ENCODE assay signal across 21 cellular contexts in the genomic region with DNA sequence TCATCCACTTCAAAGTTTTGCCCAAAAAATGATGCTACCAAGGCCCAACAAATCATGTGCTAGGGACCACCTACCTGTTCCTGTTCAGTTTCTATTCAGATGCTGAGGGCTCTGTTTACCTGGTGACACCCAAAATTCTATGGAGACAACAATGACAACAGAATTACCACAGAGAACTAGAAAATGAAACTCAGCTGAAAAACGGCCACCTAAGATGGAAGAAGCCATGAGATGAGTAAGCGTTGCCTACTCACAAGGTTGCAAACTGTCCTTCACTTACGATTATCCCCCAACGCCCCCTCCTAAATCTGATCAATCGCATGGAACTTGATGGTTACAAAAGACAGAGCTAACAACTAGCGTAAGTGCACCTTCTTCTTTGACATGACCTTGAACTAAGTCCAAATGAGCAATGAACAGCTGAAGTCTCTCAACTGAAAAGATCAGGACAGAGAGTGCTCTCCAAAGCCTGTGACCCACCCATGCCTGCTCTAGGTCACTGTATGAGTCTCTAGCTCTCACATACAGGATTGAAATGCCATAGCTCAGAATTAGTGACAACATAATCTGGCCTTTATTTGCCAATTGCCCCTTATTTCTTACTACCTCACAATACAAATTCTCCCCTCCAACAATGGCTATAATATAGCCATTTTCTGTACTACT. TPM values are rescaled to one million over a fixed set of nuclear protein-coding genes. Genes with fewer than 3 reads are reported as not detected.
DNase-seq lines count a peak whose midpoint lies in the region; ATAC-seq, FAIRE-seq and TF ChIP-seq lines count a peak whose summit lies in the region.
"Had no signal": no experiment of that assay in that cellular context is flagged by ENCODE, and none has a peak within 500 bp of the region (broad histone marks: within the 10 kb centered on the region; RNA-seq: fewer than 3 reads in every experiment).

TSS of gene RNASE11 (minus strand) at position 513 of the 666 bp plus-strand sequence.

- no peaks in the 10 kb centered on the region for H3K9me3 ChIP-seq in H9 (ENCODE audit: control insufficient read depth, low read depth, low read length)
- H3K9me3 ChIP-seq in K562 (replicated peaks; ENCODE audit: control insufficient read depth, insufficient read depth, low read depth, low read length), result no peaks in the 10 kb centered on the region
- no peaks in the 10 kb centered on the region for H3K9me3 ChIP-seq in testis

- H2BK12ac ChIP-seq in H9 (ENCODE audit: insufficient read length, low read depth, low read length), result no peak within 1 kb of the TSS

- FAIRE-seq in K562 (lab: Jason Lieb, UNC), result no peak
- FAIRE-seq: D721Med, HTR-8/SVneo had no signal

- H3K27ac Mint-ChIP-seq in activated naive CD8-positive, alpha-beta T cell treated with anti-CD3 and anti-CD28 coated beads, Interleukin-2, amount 50 U/mL, for 24 hours, result no peak within 1 kb of the TSS
- no peak within 1 kb of the TSS for H3K27ac Mint-ChIP-seq in activated naive CD8-positive, alpha-beta T cell treated with anti-CD3 and anti-CD28 coated beads for 36 hours
- H3K27ac Mint-ChIP-seq in H9, result 0 out of 7 replicates have a peak within 1 kb of the TSS, but pooled peaks of 1 of the 3 experiments have one; percentile 3

- no peak within 1 kb of the TSS for H2BK120ac ChIP-seq in H9 (ENCODE audit: low read depth, low read length, poor library complexity, severe bottlenecking)

- CTCF ChIA-PET in K562 (lab: Yijun Ruan, JAX; ENCODE audit: low intra/inter-chr PET ratio), result no interaction called here

- peak; percentile 33 for ATAC-seq in activated naive CD8-positive, alpha-beta T cell treated with anti-CD3 and anti-CD28 coated beads, Interleukin-2, amount 50 U/mL, for 24 hours
- ATAC-seq in K562, result no peak
- ATAC-seq: HCT116, Right ventricle myocardium inferior had no signal

- no TSS peak for BruUV-seq in K562 (replicated peaks; lab: Mats Ljungman, UMichigan)

- H3K27me3 Mint-ChIP-seq in activated naive CD8-positive, alpha-beta T cell treated with anti-CD3 and anti-CD28 coated beads, Interleukin-2, amount 50 U/mL, for 24 hours, result peaks cover 4% of the 10 kb centered on the region
- H3K27me3 Mint-ChIP-seq in activated naive CD8-positive, alpha-beta T cell treated with anti-CD3 and anti-CD28 coated beads for 36 hours, result peaks cover 15% of the 10 kb centered on the region
- no peaks in the 10 kb centered on the region; the same call in 1 of the 2 replicates for H3K27me3 Mint-ChIP-seq in H9 (ENCODE audit: low read depth)

- intact Hi-C loops in K562 (cut with micrococcal nuclease), result no loop called here
- intact Hi-C loops in testis (cut with DNase I; ENCODE audit: low total_unique reads), result no loop called here

- no peaks in the 10 kb centered on the region for H3K79me1 ChIP-seq in H9 (ENCODE audit: insufficient read depth, low read depth, low read length, poor library complexity, severe bottlenecking)

- TF ChIP-seq POLR2A in K562 (conservative IDR thresholded peaks at IDR 0.05), result no peak
- no peak for TF ChIP-seq POLR2A in testis (IDR thresholded peaks at IDR 0.05)

- no CpG with 5 or more reads among the region's 6 CpGs for WGBS in H9 (ENCODE audit: extremely low coverage, insufficient read length, low lambda C conversion rate)
- WGBS in K562 (ENCODE audit: insufficient coverage, low coverage, missing lambda C conversion rate), result 66% methylated on average over 6 of the region's 6 CpGs
- WGBS in testis, 2 donors, result 48 to 60% methylated on average over 6 of the region's 6 CpGs

- POLR2A ChIA-PET in K562 (lab: Yijun Ruan, JAX), result interaction anchor here (0.7 to 2.1 kb wide), 4 partner anchors 9 to 132 kb away, joined by 3 to 5 read pairs (median 4); no protein-coding TSS in a partner anchor

- no peak within 1 kb of the TSS for H3T11ph ChIP-seq in H9 (ENCODE audit: low read length)

- H3K56ac ChIP-seq in H9 (ENCODE audit: insufficient read length, low read depth, low read length), result no peak within 1 kb of the TSS

- H3K23ac ChIP-seq in H9 (ENCODE audit: insufficient read length, low read depth, low read length), result no peak within 1 kb of the TSS

- DNase-seq in activated naive CD8-positive, alpha-beta T cell treated with anti-CD3 and anti-CD28 coated beads, Interleukin-2, amount 50 U/mL, for 24 hours, result no peak
- DNase-seq in activated naive CD8-positive, alpha-beta T cell treated with anti-CD3 and anti-CD28 coated beads for 36 hours, result no peak
- no peak for DNase-seq in H9
- no peak for DNase-seq in K562 (ENCODE audit: extremely low read depth in 1 of 4, low spot score in 3 of 4)
- DNase-seq in testis, result no peak
- DNase-seq in NOMO-1 treated with DMSO at 0.1 percent for 48 hours (lab: John Stamatoyannopoulos, UW; ENCODE audit: unreplicated experiment), result no peak
- no peak for DNase-seq in SHP77 (lab: John Stamatoyannopoulos, UW)
- DNase-seq in inferior parietal cortex (ENCODE audit: extremely low spot score), result no peak
- DNase-seq: BE2C, DMS53, GDM1, IMR-90, NCI-H1105, NCI-H146, NCI-H2029, NCI-H524 treated with DMSO at 0.1 percent for 48 hours had no signal

- H4K20me1 ChIP-seq in H9 (ENCODE audit: control insufficient read depth, insufficient read depth, insufficient read length), result no peaks in the 10 kb centered on the region
- no peaks in the 10 kb centered on the region for H4K20me1 ChIP-seq in K562 (replicated peaks; ENCODE audit: control insufficient read depth, insufficient read depth, low read length)

- H2AFZ ChIP-seq in H9 (ENCODE audit: low read length) (peak within 1 kb of the TSS; percentile 5), K562 (ENCODE audit: low read depth, low read length) (peak within 1 kb of the TSS; percentile 66; the same call in 1 of the 2 replicates)

- no peak for TF ChIP-seq CTCF in H9 (conservative IDR thresholded peaks at IDR 0.05)
- no peak for TF ChIP-seq CTCF in K562 (IDR thresholded peaks at IDR 0.05 in 2 of 3, conservative IDR thresholded peaks at IDR 0.05 in 1 of 3; ENCODE audit: insufficient read depth in 2 of 3, low read depth in 1 of 3, low read length in 3 of 3)
- no peak for TF ChIP-seq CTCF in testis (IDR thresholded peaks at IDR 0.05)

- no peaks in the 10 kb centered on the region for H3K36me3 Mint-ChIP-seq in activated naive CD8-positive, alpha-beta T cell treated with anti-CD3 and anti-CD28 coated beads, Interleukin-2, amount 50 U/mL, for 24 hours (ENCODE audit: low read depth)
- H3K36me3 Mint-ChIP-seq in activated naive CD8-positive, alpha-beta T cell treated with anti-CD3 and anti-CD28 coated beads for 36 hours, result no peaks in the 10 kb centered on the region
- no peaks in the 10 kb centered on the region for H3K36me3 Mint-ChIP-seq in H9 (ENCODE audit: insufficient read depth in 1 of 3, low read depth in 3 of 3)

- H3K23me2 ChIP-seq in H9 (ENCODE audit: insufficient read length, low read depth, low read length, poor library complexity, severe bottlenecking), result no peaks in the 10 kb centered on the region

- H4K8ac ChIP-seq in H9 (replicated peaks; ENCODE audit: insufficient read length, low read depth, low read length), result no peak within 1 kb of the TSS

- H2BK5ac ChIP-seq in H9 (ENCODE audit: insufficient read length, low read length), result no peak within 1 kb of the TSS

- no peak within 1 kb of the TSS for H3K4me2 ChIP-seq in H9 (ENCODE audit: insufficient read depth, insufficient read length, low read length)
- H3K4me2 ChIP-seq in K562 (ENCODE audit: insufficient read depth, low read length), result no peak within 1 kb of the TSS

- no peak within 1 kb of the TSS for H2AK5ac ChIP-seq in H9 (ENCODE audit: insufficient read length, low read length)

- no peak within 1 kb of the TSS for H4K5ac ChIP-seq in H9 (ENCODE audit: insufficient read length, low read depth, low read length)

- in situ Hi-C loops in K562 (cut with MboI), result no loop called here

- no peak within 1 kb of the TSS for H3K4me3 Mint-ChIP-seq in activated naive CD8-positive, alpha-beta T cell treated with anti-CD3 and anti-CD28 coated beads, Interleukin-2, amount 50 U/mL, for 24 hours
- no peak within 1 kb of the TSS for H3K4me3 Mint-ChIP-seq in activated naive CD8-positive, alpha-beta T cell treated with anti-CD3 and anti-CD28 coated beads for 36 hours
- H3K4me3 Mint-ChIP-seq in H9, result no peak within 1 kb of the TSS

- H3K9me3 Mint-ChIP-seq in activated naive CD8-positive, alpha-beta T cell treated with anti-CD3 and anti-CD28 coated beads, Interleukin-2, amount 50 U/mL, for 24 hours, result peaks cover 9% of the 10 kb centered on the region
- H3K9me3 Mint-ChIP-seq in activated naive CD8-positive, alpha-beta T cell treated with anti-CD3 and anti-CD28 coated beads for 36 hours, result peaks cover 1% of the 10 kb centered on the region
- H3K9me3 Mint-ChIP-seq in H9, result no peaks in the 10 kb centered on the region; a peak in 1 of 5 replicates

- H3K27ac ChIP-seq in H9 (ENCODE audit: insufficient read length, low read depth, low read length) (no peak within 1 kb of the TSS), K562 (ENCODE audit: extremely low read depth, low read depth, low read length) (no peak within 1 kb of the TSS), testis (no peak within 1 kb of the TSS)

- no peak within 1 kb of the TSS for H3K4ac ChIP-seq in H9 (ENCODE audit: low read depth, low read length)

- H3K27me3 ChIP-seq in H9 (ENCODE audit: insufficient read depth, low read length) (no peaks in the 10 kb centered on the region), K562 (ENCODE audit: control insufficient read depth in 2 of 2, insufficient read depth in 2 of 2, low read length in 2 of 2) (no peaks in the 10 kb centered on the region), testis (no peaks in the 10 kb centered on the region)

- H3K4me1 ChIP-seq in H9 (ENCODE audit: insufficient read depth, low read length) (peaks cover 12% of the 10 kb centered on the region; the same call in 1 of the 2 replicates), K562 (replicated peaks in 1 of 2; ENCODE audit: control insufficient read depth in 2 of 2, insufficient read depth in 2 of 2, low read length in 2 of 2) (peaks cover 4 to 26% of the 10 kb centered on the region in 2 experiments), testis (no peaks in the 10 kb centered on the region)
- H3K4me1 ChIP-seq: BE2C had no signal

- no peak within 1 kb of the TSS for H3K18ac ChIP-seq in H9 (ENCODE audit: insufficient read length, low read depth, low read length)

- H3K4me3 ChIP-seq in K562 (no peak within 1 kb of the TSS), testis (no peak within 1 kb of the TSS)

- H3K79me2 ChIP-seq in H9 (ENCODE audit: insufficient read depth, low read length) (no peaks in the 10 kb centered on the region), K562 (ENCODE audit: control insufficient read depth, insufficient read depth, low read length) (no peaks in the 10 kb centered on the region)

- no peak within 1 kb of the TSS for H2BK20ac ChIP-seq in H9 (ENCODE audit: low read depth, low read length, poor library complexity, severe bottlenecking)

- no peak for TF ChIP-seq EP300 in K562 (IDR thresholded peaks at IDR 0.05; ENCODE audit: low read length)

- H3K9ac ChIP-seq in H9 (ENCODE audit: extremely low read depth, insufficient read length, low read length), result no peak within 1 kb of the TSS
- H3K9ac ChIP-seq in K562 (ENCODE audit: insufficient read depth in 1 of 2, low read depth in 2 of 2, low read length in 2 of 2), result no peak within 1 kb of the TSS

- H3K36me3 ChIP-seq in K562 (ENCODE audit: control insufficient read depth, insufficient read depth, low read length), result no peaks in the 10 kb centered on the region
- no peaks in the 10 kb centered on the region for H3K36me3 ChIP-seq in testis (ENCODE audit: low read depth, missing control alignments)
- H3K36me3 ChIP-seq: BE2C had no signal

- H3K14ac ChIP-seq in H9 (ENCODE audit: insufficient read depth, low read length), result no peak within 1 kb of the TSS

- H4K91ac ChIP-seq in H9 (ENCODE audit: insufficient read length, low read depth, low read length), result no peak within 1 kb of the TSS

- peaks cover under 1% of the 10 kb centered on the region for H3K4me1 Mint-ChIP-seq in activated naive CD8-positive, alpha-beta T cell treated with anti-CD3 and anti-CD28 coated beads, Interleukin-2, amount 50 U/mL, for 24 hours
- H3K4me1 Mint-ChIP-seq in activated naive CD8-positive, alpha-beta T cell treated with anti-CD3 and anti-CD28 coated beads for 36 hours, result peaks cover 2% of the 10 kb centered on the region
- H3K4me1 Mint-ChIP-seq in H9, result peaks cover 33 to 38% of the 10 kb centered on the region in 2 experiments

- no peak within 1 kb of the TSS for H2BK15ac ChIP-seq in H9 (ENCODE audit: low read depth, low read length)

- no peak for TF ChIP-seq RAD21 in K562 (CRISPR knock-in tag; conservative IDR thresholded peaks at IDR 0.05 in 1 of 2, IDR thresholded peaks at IDR 0.05 in 1 of 2)

- H3K9me1 ChIP-seq in K562 (ENCODE audit: control insufficient read depth, insufficient read depth, low read length), result no peaks in the 10 kb centered on the region

RNA-seq across cellular contexts. Expression of gene RNASE11, which starts in this region (rescaled TPM):
- not detected for total RNA-seq in activated naive CD8-positive, alpha-beta T cell treated with anti-CD3 and anti-CD28 coated beads for 36 hours
- total RNA-seq in H9 (2021) (not detected in 2 replicates), K562 (2014; rRNA removed) (not detected in 2 replicates), K562 (2014; rRNA removed; fragmentation: Illumina TruSeq; extraction: Trizol) (0.22 TPM in 1 of 2 replicates, not detected in the other), K562 (2015; rRNA removed; fragmentation: Illumina TruSeq; extraction: Trizol) (not detected in 2 replicates), K562 (2021) (not detected in 2 replicates), testis (10 to 100 TPM; 31.7 to 52.0 TPM)
- total RNA-seq in K562 (2011; cell fraction: chromatin; rRNA removed; ENCODE audit: low replicate concordance), result not detected in 2 replicates
- not detected in 2 replicates for total RNA-seq in K562 (2011; cell fraction: nucleolus; rRNA removed)
- total RNA-seq in K562 (2011; cell fraction: nucleoplasm; rRNA removed), result not detected in 2 replicates
- polyA plus RNA-seq in K562 (2011; rRNA removed) (not detected in 2 replicates), K562 (2014; fragmentation: Illumina TruSeq; extraction: Trizol) (0.16 TPM in 1 of 2 replicates, not detected in the other), K562 (2014; fragmentation: Nextera tagmentation; extraction: Ambion mirVana) (under 1 TPM in 1 of 2 experiments, not detected in 1; 0.29 TPM), K562 (2014; rRNA removed) (not detected in 2 replicates), testis (ENCODE audit: insufficient read depth, low read depth, low replicate concordance) (81.0 TPM)
- polyA plus RNA-seq in K562 (2011; cell fraction: cytosol; rRNA removed), result not detected in 2 replicates
- not detected in 2 replicates for polyA plus RNA-seq in K562 (2011; cell fraction: nucleus; rRNA removed)
- polyA plus RNA-seq in K562 (2012), result not detected in 2 replicates
- polyA minus RNA-seq in K562 (2011; rRNA and poly(A)+ RNA removed), result not detected in 2 replicates
- polyA minus RNA-seq in K562 (2011; cell fraction: cytosol; rRNA and poly(A)+ RNA removed), result not detected in 2 replicates
- polyA minus RNA-seq in K562 (2011; cell fraction: nucleus; rRNA and poly(A)+ RNA removed), result not detected in 2 replicates
- total RNA-seq: A673, IMR-90, Right ventricle myocardium inferior had no signal
- polyA plus RNA-seq: IMR-90 had no signal

Comparison
In these comparisons a context has a peak if more than half of its experiments do, and no peak if none do; other contexts are left out.
1. RNA of gene RNASE11 (total RNA-seq): 31.7 to 52.0 TPM in testis; 0.22 TPM in K562, not detected in activated naive CD8-positive, alpha-beta T cell treated with anti-CD3 and anti-CD28 coated beads for 36 hours and not detected in H9; every median in the first group is over 10 times any median in the second.
2. RNA of gene RNASE11 (polyA plus RNA-seq): 81.0 TPM in testis (single experiment); 0.16 to 0.29 TPM in K562; every median in the first group is over 10 times any median in the second.